8 cellular contexts compared by ENCODE assay signal in the genomic region with DNA sequence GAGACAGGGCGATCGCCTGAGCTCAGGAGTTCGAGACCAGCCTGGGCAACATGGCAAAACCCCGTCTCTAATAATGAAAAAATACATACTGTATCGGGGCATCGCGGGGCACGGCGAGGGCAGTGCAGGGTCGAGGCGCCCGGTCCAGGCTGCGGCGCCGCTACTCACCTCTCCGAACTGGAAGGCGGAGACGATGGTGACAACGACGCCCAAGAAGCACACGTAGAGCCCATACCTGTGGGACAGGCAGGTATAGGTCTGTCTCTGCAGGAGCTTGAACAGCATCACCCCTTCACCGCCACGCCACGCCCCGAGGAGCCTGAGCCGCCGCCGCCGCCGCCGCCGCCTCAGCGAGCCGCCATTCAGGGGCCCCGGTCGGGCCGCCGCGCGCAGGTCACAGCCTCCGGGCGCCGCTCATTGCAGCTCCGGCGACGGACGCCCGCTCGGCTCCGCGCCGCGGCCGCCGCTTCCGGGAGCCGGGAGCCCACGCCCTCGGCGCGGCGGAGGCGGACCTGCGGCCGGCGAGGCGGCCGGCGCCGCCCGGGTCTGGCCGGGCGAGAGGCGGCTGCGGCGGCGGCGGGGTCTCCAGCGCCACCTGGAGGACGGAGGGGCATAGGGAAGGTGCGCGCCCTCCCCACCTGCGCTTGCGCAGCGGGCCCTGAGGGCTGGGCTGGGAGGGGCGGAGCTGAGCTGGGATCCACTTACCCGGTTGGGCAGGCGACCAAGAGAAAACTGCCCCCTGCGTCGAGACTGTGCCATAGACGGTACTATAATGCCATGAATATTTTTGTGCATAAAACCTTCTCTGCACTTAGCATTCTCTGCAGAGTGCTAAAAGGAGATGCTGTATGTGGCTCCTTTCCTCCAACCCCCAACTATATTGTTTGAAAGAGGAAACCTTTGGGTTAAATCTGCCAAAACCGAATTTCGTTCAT. TPM values are rescaled to one million over a fixed set of nuclear protein-coding genes. Genes with fewer than 3 reads are reported as not detected.
DNase-seq lines count a peak whose midpoint lies in the region; ATAC-seq and TF ChIP-seq lines count a peak whose summit lies in the region.

Gene GNPTAB (minus strand): TSS at position 569 of the 935 bp plus-strand sequence. CDS start 284 bp downstream, at position 285.

- H3K4me3 ChIP-seq in BJ (ENCODE audit: low read depth, low read length) (peak within 1 kb of the TSS; percentile 97), choroid plexus epithelial cell (ENCODE audit: low read depth, low read length) (peak within 1 kb of the TSS; percentile 96)

- H3K27me3 ChIP-seq in BJ (ENCODE audit: control insufficient read depth, insufficient read depth, low read length) = no peaks in the 10 kb centered on the region
- H3K27me3 ChIP-seq in layer of hippocampus (ENCODE audit: control insufficient read depth, insufficient read depth, low read length) = no peaks in the 10 kb centered on the region

- ATAC-seq in HG03432 (IDR thresholded peaks at IDR 0.05; ENCODE audit: unreplicated experiment) = peak; percentile 94

- no peaks in the 10 kb centered on the region for H3K36me3 ChIP-seq in BJ (ENCODE audit: control insufficient read depth, insufficient read depth, low read length)

- POLR2A ChIA-PET in BJ (lab: Charles Lee) = interaction anchor here (0.6 to 0.7 kb wide), 2 partner anchors 933 to 1725 kb away, joined by 3 read pairs; no protein-coding TSS in a partner anchor

- CTCF ChIA-PET in BJ (lab: Yijun Ruan, JAX) = interaction anchor here (0.7 to 4.8 kb wide), 25 partner anchors 10 to 849 kb away, joined by 3 to 39 read pairs (median 4); no protein-coding TSS in a partner anchor

- DNase-seq in BJ (ENCODE audit: low read depth) (peak; percentile 24), NCI-H446 treated with DMSO at 0.1 percent for 48 hours (lab: John Stamatoyannopoulos, UW) (peak; percentile 74), choroid plexus epithelial cell (ENCODE audit: low read depth) (peak; percentile 95)
- DNase-seq in activated CD4-positive, alpha-beta T cell treated with anti-CD3 and anti-CD28 coated beads for 24 hours (ENCODE audit: low read depth in 2 of 2) = peak; percentile 90 to 94
- peak; percentile 89 to 92 (median 90) for DNase-seq in stimulated activated CD4-positive, alpha-beta T cell treated with anti-CD3 and anti-CD28 coated beads, Interleukin-1b, Interleukin-23, amount 100 ng/mL, for 24 hours (ENCODE audit: low read depth in 4 of 4, low spot score in 1 of 4)

- TF ChIP-seq CTCF in BJ (IDR thresholded peaks at IDR 0.05; ENCODE audit: insufficient read depth, low read depth, low read length) = peak; percentile 73
- peak; percentile 64 for TF ChIP-seq CTCF in choroid plexus epithelial cell (conservative IDR thresholded peaks at IDR 0.05; ENCODE audit: low read depth, low read length)

- peak; percentile 86 for TF ChIP-seq POLR2A in GM19193 (IDR thresholded peaks at IDR 0.05; ENCODE audit: extremely low read depth, insufficient read depth, insufficient read length)

- H3K27ac ChIP-seq in layer of hippocampus (ENCODE audit: low read depth, low read length) = peak within 1 kb of the TSS; percentile 46

RNA-seq across cellular contexts. Expression of gene GNPTAB, which starts in this region (rescaled TPM):
- 20.5 and 36.1 TPM in 2 replicates for polyA plus RNA-seq in BJ (2011; rRNA removed)
- polyA minus RNA-seq in BJ (2011; rRNA and poly(A)+ RNA removed) = 19.1 and 26.6 TPM in 2 replicates

Comparison
In these comparisons a context has a peak if more than half of its experiments do, and no peak if none do; other contexts are left out.
1. Peak in every context shown above with its lines: DNase-seq, ATAC-seq, H3K4me3 ChIP-seq and H3K27ac ChIP-seq.
2. DNase-seq: peak in every context shown above with its lines; median percentile 95 in choroid plexus epithelial cell; 92 in activated CD4-positive, alpha-beta T cell treated with anti-CD3 and anti-CD28 coated beads for 24 hours; 90 in stimulated activated CD4-positive, alpha-beta T cell treated with anti-CD3 and anti-CD28 coated beads, Interleukin-1b, Interleukin-23, amount 100 ng/mL, for 24 hours; 74 in NCI-H446 treated with DMSO at 0.1 percent for 48 hours; 24 in BJ.